18 cellular contexts compared by ENCODE assay signal in genomic region chr10:63591600-63592379, GRCh38.
A peak's percentile ranks its signal among the peaks of the same experiment; 100 is the strongest.
DNase-seq lines count a peak whose midpoint lies in the region; ATAC-seq, FAIRE-seq and TF ChIP-seq lines count a peak whose summit lies in the region.
"Had no signal": no experiment of that assay in that cellular context is flagged by ENCODE, and none has a peak within 500 bp of the region (broad histone marks: within the 10 kb centered on the region; RNA-seq: fewer than 3 reads in every experiment).

No MANE protein-coding gene starts in this region.

- H3K18ac ChIP-seq in H9 (ENCODE audit: insufficient read length, low read depth, low read length) = no peak overlapping the region

- H3K27ac ChIP-seq in H9 (ENCODE audit: insufficient read length, low read depth, low read length) (no peak overlapping the region), VCaP (peak overlapping the region; percentile 78), upper lobe of right lung (no peak overlapping the region)
- H3K27ac ChIP-seq: BLaER1, GM23248, SJCRH30 had no signal

- H2BK120ac ChIP-seq in H9 (ENCODE audit: low read depth, low read length, poor library complexity, severe bottlenecking) = no peak overlapping the region

- no peaks in the 10 kb centered on the region for H3K23me2 ChIP-seq in H9 (ENCODE audit: insufficient read length, low read depth, low read length, poor library complexity, severe bottlenecking)

- H3K79me1 ChIP-seq in H9 (ENCODE audit: insufficient read depth, low read depth, low read length, poor library complexity, severe bottlenecking) = no peaks in the 10 kb centered on the region

- ATAC-seq in upper lobe of right lung (peak; percentile 53), Right ventricle myocardium inferior (no peak), HG03045 (IDR thresholded peaks at IDR 0.05; ENCODE audit: unreplicated experiment) (no peak), GM18858 (IDR thresholded peaks at IDR 0.05; ENCODE audit: unreplicated experiment) (no peak)

- peak; percentile 41 for FAIRE-seq in islet of Langerhans (lab: Jason Lieb, UNC)

- no peak overlapping the region for H2BK15ac ChIP-seq in H9 (ENCODE audit: low read depth, low read length)

- H2BK20ac ChIP-seq in H9 (ENCODE audit: low read depth, low read length, poor library complexity, severe bottlenecking) = no peak overlapping the region

- no peaks in the 10 kb centered on the region for H3K9me3 ChIP-seq in H9 (ENCODE audit: control insufficient read depth, low read depth, low read length)
- H3K9me3 ChIP-seq in upper lobe of right lung = no peaks in the 10 kb centered on the region
- H3K9me3 ChIP-seq: BLaER1, SJCRH30 had no signal

- H2BK12ac ChIP-seq in H9 (ENCODE audit: insufficient read length, low read depth, low read length) = no peak overlapping the region

- H4K8ac ChIP-seq in H9 (replicated peaks; ENCODE audit: insufficient read length, low read depth, low read length) = no peak overlapping the region

- no peak overlapping the region for H3K4me3 ChIP-seq in upper lobe of right lung
- H3K4me3 ChIP-seq: BLaER1, GM23248, SJCRH30 had no signal

- peaks cover 2% of the 10 kb centered on the region; the same call in 1 of the 2 replicates for H3K79me2 ChIP-seq in H9 (ENCODE audit: insufficient read depth, low read length)

- peaks cover under 1 to 12% (median 9%) of the 10 kb centered on the region in 3 experiments; a peak in 6 of 7 replicates for H3K36me3 Mint-ChIP-seq in H9 (ENCODE audit: insufficient read depth in 1 of 3, low read depth in 3 of 3)

- H4K91ac ChIP-seq in H9 (ENCODE audit: insufficient read length, low read depth, low read length) = no peak overlapping the region

- H3T11ph ChIP-seq in H9 (ENCODE audit: low read length) = no peak overlapping the region

- no peak overlapping the region for H3K9ac ChIP-seq in H9 (ENCODE audit: extremely low read depth, insufficient read length, low read length)
- H3K9ac ChIP-seq: BLaER1, GM23248 had no signal

- no peak overlapping the region for H3K4ac ChIP-seq in H9 (ENCODE audit: low read depth, low read length)

- WGBS in H9 (ENCODE audit: extremely low coverage, insufficient read length, low lambda C conversion rate) = no CpG with 5 or more reads among the region's 4 CpGs

- no peak overlapping the region for H3K4me3 Mint-ChIP-seq in H9
- H3K4me3 Mint-ChIP-seq: IgD-negative memory B cell had no signal

- H4K5ac ChIP-seq in H9 (ENCODE audit: insufficient read length, low read depth, low read length) = no peak overlapping the region

- H3K23ac ChIP-seq in H9 (ENCODE audit: insufficient read length, low read depth, low read length) = no peak overlapping the region

- TF ChIP-seq CTCF in H9 (conservative IDR thresholded peaks at IDR 0.05) (no peak), VCaP (conservative IDR thresholded peaks at IDR 0.05) (no peak), upper lobe of right lung (IDR thresholded peaks at IDR 0.05) (no peak)

- DNase-seq in H9 (no peak), upper lobe of right lung (no peak), Right ventricle myocardium inferior (ENCODE audit: missing footprints) (no peak)
- DNase-seq: DMS153, GDM1, GM23248, NCI-H1436 treated with DMSO at 0.1 percent for 48 hours, NCI-H2081, NCI-H2227 treated with DMSO at 0.1 percent for 48 hours, NCI-H524 treated with DMSO at 0.1 percent for 48 hours, RPMI8226, SJCRH30 had no signal

- H4K20me1 ChIP-seq in H9 (ENCODE audit: control insufficient read depth, insufficient read depth, insufficient read length) = no peaks in the 10 kb centered on the region

- H3K4me1 Mint-ChIP-seq in H9 = no peaks in the 10 kb centered on the region

- H3K4me2 ChIP-seq in H9 (ENCODE audit: insufficient read depth, insufficient read length, low read length) = no peak overlapping the region
- H3K4me2 ChIP-seq: BLaER1 had no signal

- H3K27me3 ChIP-seq in H9 (ENCODE audit: insufficient read depth, low read length) = no peaks in the 10 kb centered on the region
- H3K27me3 ChIP-seq in upper lobe of right lung = no peaks in the 10 kb centered on the region
- H3K27me3 ChIP-seq: BLaER1, SJCRH30 had no signal

- intact Hi-C loops in upper lobe of right lung (cut with DNase I) (no loop called here), Right ventricle myocardium inferior (cut with DNase I) (no loop called here)

- no peak overlapping the region for H3K56ac ChIP-seq in H9 (ENCODE audit: insufficient read length, low read depth, low read length)

- H2AFZ ChIP-seq in H9 (ENCODE audit: low read length) = no peak overlapping the region
- H2AFZ ChIP-seq: GM23248 had no signal

- no peaks in the 10 kb centered on the region for H3K36me3 ChIP-seq in upper lobe of right lung
- H3K36me3 ChIP-seq: SJCRH30 had no signal

- H3K27me3 Mint-ChIP-seq in H9 (ENCODE audit: low read depth) = no peaks in the 10 kb centered on the region
- H3K27me3 Mint-ChIP-seq: IgD-negative memory B cell had no signal

- no peak overlapping the region for H2AK5ac ChIP-seq in H9 (ENCODE audit: insufficient read length, low read length)

- no peak overlapping the region for H2BK5ac ChIP-seq in H9 (ENCODE audit: insufficient read length, low read length)

- H3K14ac ChIP-seq in H9 (ENCODE audit: insufficient read depth, low read length) = no peak overlapping the region

- H3K9me3 Mint-ChIP-seq in H9 = no peaks in the 10 kb centered on the region
- H3K9me3 Mint-ChIP-seq: IgD-negative memory B cell had no signal

- H3K4me1 ChIP-seq in H9 (ENCODE audit: insufficient read depth, low read length) (peaks cover 2% of the 10 kb centered on the region; the same call in 1 of the 2 replicates), upper lobe of right lung (peaks cover 8% of the 10 kb centered on the region)
- H3K4me1 ChIP-seq: BLaER1, SJCRH30 had no signal

- H3K27ac Mint-ChIP-seq in H9 = peak overlapping the region in 2 of 3 experiments; percentile 25 to 61; a peak in 2 of 7 replicates
- H3K27ac Mint-ChIP-seq: IgD-negative memory B cell had no signal
